Comparison of ENCODE assay signal across 8 cellular contexts in the genomic region with DNA sequence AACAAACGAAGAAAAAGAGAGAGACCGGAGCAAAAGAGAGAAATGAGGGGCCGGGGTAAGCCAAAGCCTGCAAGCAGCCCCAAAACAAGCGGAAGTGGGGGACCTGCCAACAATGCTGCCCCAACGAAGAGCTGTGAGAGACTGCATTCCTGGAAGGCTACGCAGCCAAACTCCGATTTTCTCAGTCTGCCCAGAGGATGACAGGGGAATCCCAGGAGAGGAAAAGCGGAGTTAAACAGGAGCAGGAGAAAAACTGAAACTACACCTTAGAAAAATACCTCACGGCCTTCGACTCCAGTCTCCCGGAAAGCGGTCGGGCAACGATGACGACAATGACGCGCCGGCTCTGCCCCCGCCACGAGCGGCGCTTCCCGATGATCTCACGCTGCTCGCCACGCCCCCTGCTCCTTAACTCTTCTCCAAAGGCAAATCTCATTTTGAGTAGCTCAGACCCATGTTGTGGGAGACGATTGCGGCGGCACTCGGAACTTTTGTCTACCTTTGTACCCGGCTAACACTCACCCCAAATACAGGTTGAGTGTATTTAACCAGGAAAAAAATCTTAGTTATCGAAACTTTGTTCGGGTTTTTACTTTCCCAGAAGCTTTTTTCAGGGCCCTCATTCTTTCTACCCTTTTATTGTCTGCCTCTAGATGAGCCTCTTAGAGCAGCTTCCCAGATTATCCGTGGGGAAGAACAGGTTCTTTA. TPM values are rescaled to one million over a fixed set of nuclear protein-coding genes. Genes with fewer than 3 reads are reported as not detected.
DNase-seq lines count a peak whose midpoint lies in the region; ATAC-seq, FAIRE-seq and TF ChIP-seq lines count a peak whose summit lies in the region.

A gene with protein sequence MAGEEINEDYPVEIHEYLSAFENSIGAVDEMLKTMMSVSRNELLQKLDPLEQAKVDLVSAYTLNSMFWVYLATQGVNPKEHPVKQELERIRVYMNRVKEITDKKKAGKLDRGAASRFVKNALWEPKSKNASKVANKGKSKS (minus strand): TSS at position 325 of the 708 bp plus-strand sequence. CDS start 15,694 bp downstream, outside the sequence.

- DNase-seq in NCI-H1417 (lab: John Stamatoyannopoulos, UW), result peak; percentile 94 to 97 (median 96)
- DNase-seq in SW 1271 (lab: John Stamatoyannopoulos, UW), result peak; percentile 44 to 87
- peak; percentile 81 for DNase-seq in activated naive CD8-positive, alpha-beta T cell treated with anti-CD3 and anti-CD28 coated beads, Interleukin-2, amount 50 U/mL, for 16 hours (ENCODE audit: low read depth, low spot score)
- peak; percentile 98 for DNase-seq in Right ventricle myocardium superior
- DNase-seq in pancreas, result peak; percentile 92 to 98 (median 96)
- DNase-seq in tibial artery, result peak; percentile 95 to 96

- intact Hi-C loops in Right ventricle myocardium superior (cut with DNase I), result no loop called here
- intact Hi-C loops in pancreas (cut with DNase I), result no loop called here
- intact Hi-C loops in tibial artery (cut with DNase I; ENCODE audit: low total_unique reads), result no loop called here

- peaks cover 12 to 16% (median 16%) of the 10 kb centered on the region in 3 donors for H3K4me1 ChIP-seq in pancreas
- peaks cover 0 to 31% (median 20%) of the 10 kb centered on the region in 4 donors for H3K4me1 ChIP-seq in tibial artery

- TF ChIP-seq POLR2A in GM10847 (IDR thresholded peaks at IDR 0.05; ENCODE audit: extremely low read depth, insufficient read length), result peak; percentile 58

- H3K36me3 ChIP-seq in pancreas, result no peaks in the 10 kb centered on the region
- no peaks in the 10 kb centered on the region for H3K36me3 ChIP-seq in tibial artery

- peak; percentile 65 for FAIRE-seq in pancreas (lab: Jason Lieb, UNC)

- H3K9me3 ChIP-seq in pancreas (no peaks in the 10 kb centered on the region), tibial artery (no peaks in the 10 kb centered on the region)

- 0% methylated on average over 34 of the region's 34 CpGs for WGBS in pancreas, 2 donors

- ATAC-seq in HG02678 (IDR thresholded peaks at IDR 0.05; ENCODE audit: unreplicated experiment), result peak; percentile 97
- ATAC-seq in Right ventricle myocardium superior (ENCODE audit: poor library complexity), result peak; percentile 100
- peak; percentile 99 to 100 (median 100) for ATAC-seq in pancreas

- no peaks in the 10 kb centered on the region for H3K27me3 ChIP-seq in pancreas
- H3K27me3 ChIP-seq in tibial artery, result no peaks in the 10 kb centered on the region

- no peak for TF ChIP-seq CTCF in pancreas (IDR thresholded peaks at IDR 0.05)
- peak in 1 of 2 experiments; percentile 14 for TF ChIP-seq CTCF in tibial artery (IDR thresholded peaks at IDR 0.05)

- H3K27ac ChIP-seq in pancreas, result peak within 1 kb of the TSS; percentile 84 to 92 (median 88)
- peak within 1 kb of the TSS; percentile 86 to 90 for H3K27ac ChIP-seq in tibial artery

- H3K4me3 ChIP-seq in pancreas (peak within 1 kb of the TSS; percentile 33 to 76 (median 50)), tibial artery (peak within 1 kb of the TSS; percentile 81 to 86)

RNA-seq across cellular contexts. Expression of the gene that starts here (rescaled TPM):
- 13.7 TPM for total RNA-seq in Right ventricle myocardium superior
- total RNA-seq in pancreas, result 10 to 100 TPM in 1 of 6 donors, 1 to 10 TPM in 5; 3.3 to 10.2 (median 6.3) TPM
- polyA plus RNA-seq in pancreas, result 10 to 100 TPM in 1 of 2 donors, 1 to 10 TPM in 1; 4.9 to 16.7 TPM

Comparison
In these comparisons a context has a peak if more than half of its experiments do, and no peak if none do; other contexts are left out.
1. Peak in every context shown above with its lines: DNase-seq, ATAC-seq, H3K4me3 ChIP-seq and H3K27ac ChIP-seq.